Comparison of ENCODE assay signal across 20 cellular contexts in genomic region chr19:55373318-55373992, GRCh38. TPM values are rescaled to one million over a fixed set of nuclear protein-coding genes. Genes with fewer than 3 reads are reported as not detected.
DNase-seq lines count a peak whose midpoint lies in the region; ATAC-seq, FAIRE-seq and TF ChIP-seq lines count a peak whose summit lies in the region.
"Had no signal": no experiment of that assay in that cellular context is flagged by ENCODE, and none has a peak within 500 bp of the region (broad histone marks: within the 10 kb centered on the region; RNA-seq: fewer than 3 reads in every experiment).

No MANE protein-coding gene starts in this region.

- no peak overlapping the region for H3K4me3 ChIP-seq in OCI-LY3 (ENCODE audit: low read length)
- H3K4me3 ChIP-seq: esophagus squamous epithelium, HAP-1 had no signal

- H3K4me1 Mint-ChIP-seq in glutamatergic neuron (ENCODE audit: low read depth, unreplicated experiment) (peaks cover 23% of the 10 kb centered on the region), osteocyte (ENCODE audit: unreplicated experiment) (peaks cover 39% of the 10 kb centered on the region)
- peaks cover 19% of the 10 kb centered on the region for H3K4me1 Mint-ChIP-seq in activated T-cell treated with anti-CD3 and anti-CD28 coated beads, Interleukin-2, amount 50 U/mL, for 72 hours (ENCODE audit: low read depth)

- no peaks in the 10 kb centered on the region for H3K36me3 Mint-ChIP-seq in glutamatergic neuron (ENCODE audit: unreplicated experiment)
- H3K36me3 Mint-ChIP-seq in osteocyte (ENCODE audit: unreplicated experiment) = no peaks in the 10 kb centered on the region
- H3K36me3 Mint-ChIP-seq in activated T-cell treated with anti-CD3 and anti-CD28 coated beads, Interleukin-2, amount 50 U/mL, for 72 hours (ENCODE audit: insufficient read depth in 2 of 2) = peaks cover 4 to 6% of the 10 kb centered on the region in 2 donors
- H3K36me3 Mint-ChIP-seq: natural killer cell treated with Interleukin-12 subunit alpha and Interleukin-12 subunit beta and Interleukin-15 and Interleukin-18, amount 100 ng/mL, for 72 hours had no signal

- DNase-seq in H54 (ENCODE audit: insufficient read length, low spot score) (no peak), glutamatergic neuron (no peak), osteocyte (ENCODE audit: extremely low spot score, unreplicated experiment) (no peak), left lobe of liver (ENCODE audit: low spot score) (no peak), AG08395 (ENCODE audit: low spot score) (no peak)
- DNase-seq in activated T-cell treated with anti-CD3 and anti-CD28 coated beads, Interleukin-2, amount 50 U/mL, for 72 hours = no peak
- DNase-seq: C1 segment of cervical spinal cord, dermis blood vessel endothelial cell, DND-41, esophagus squamous epithelium, NCI-H1436 treated with DMSO at 0.1 percent for 48 hours, NCI-H446, OCI-M1, WERI-Rb-1 had no signal

- peak overlapping the region; percentile 90 for H3K27ac Mint-ChIP-seq in glutamatergic neuron (ENCODE audit: unreplicated experiment)
- peak overlapping the region; percentile 50 for H3K27ac Mint-ChIP-seq in osteocyte (ENCODE audit: unreplicated experiment)
- H3K27ac Mint-ChIP-seq in activated T-cell treated with anti-CD3 and anti-CD28 coated beads, Interleukin-2, amount 50 U/mL, for 72 hours = no peak overlapping the region
- H3K27ac Mint-ChIP-seq: natural killer cell treated with Interleukin-12 subunit alpha and Interleukin-12 subunit beta and Interleukin-15 and Interleukin-18, amount 100 ng/mL, for 72 hours had no signal

- 0 out of 2 replicates have a peak, but pooled peaks have one; percentile 0 for TF ChIP-seq POLR2A in H54 (IDR thresholded peaks at IDR 0.05; ENCODE audit: low read depth, low read length)

- H3K79me2 ChIP-seq in OCI-LY3 (ENCODE audit: low read length) = no peaks in the 10 kb centered on the region

- no peak overlapping the region for H3K4me2 ChIP-seq in OCI-LY3 (ENCODE audit: low read length)

- H3K27me3 Mint-ChIP-seq in glutamatergic neuron (ENCODE audit: unreplicated experiment) = peaks cover 12% of the 10 kb centered on the region
- H3K27me3 Mint-ChIP-seq in osteocyte (ENCODE audit: unreplicated experiment) = no peaks in the 10 kb centered on the region
- H3K27me3 Mint-ChIP-seq in activated T-cell treated with anti-CD3 and anti-CD28 coated beads, Interleukin-2, amount 50 U/mL, for 72 hours (ENCODE audit: low read depth) = peaks cover 36% of the 10 kb centered on the region

- no peaks in the 10 kb centered on the region for H4K20me1 ChIP-seq in OCI-LY3 (ENCODE audit: insufficient read depth, low read length)

- H2AFZ ChIP-seq in OCI-LY3 (ENCODE audit: low read depth, low read length) = peak overlapping the region; percentile 58; the same call in 1 of the 2 replicates

- H3K27me3 ChIP-seq in OCI-LY3 (ENCODE audit: low read depth, low read length) = peaks cover 21% of the 10 kb centered on the region

- no peaks in the 10 kb centered on the region for H3K36me3 ChIP-seq in OCI-LY3 (replicated peaks; ENCODE audit: low read depth, low read length)
- H3K36me3 ChIP-seq: esophagus squamous epithelium, HAP-1, WERI-Rb-1 had no signal

- no peak overlapping the region for H3K27ac ChIP-seq in OCI-LY3 (ENCODE audit: low read length)
- H3K27ac ChIP-seq: esophagus squamous epithelium, WERI-Rb-1 had no signal

- no peak overlapping the region for H3K9ac ChIP-seq in OCI-LY3 (ENCODE audit: low read length)

- no peak for ATAC-seq in left lobe of liver
- ATAC-seq in activated T-cell treated with anti-CD3 and anti-CD28 coated beads, Interleukin-2, amount 50 U/mL, for 72 hours (replicated peaks in 1 of 2) = no peak
- ATAC-seq: right cardiac atrium had no signal

- H3K4me3 Mint-ChIP-seq in glutamatergic neuron (ENCODE audit: unreplicated experiment) = peak overlapping the region; percentile 83
- no peak overlapping the region for H3K4me3 Mint-ChIP-seq in osteocyte (ENCODE audit: unreplicated experiment)
- H3K4me3 Mint-ChIP-seq in activated T-cell treated with anti-CD3 and anti-CD28 coated beads, Interleukin-2, amount 50 U/mL, for 72 hours = peak overlapping the region in 1 of 2 donors; percentile 38
- H3K4me3 Mint-ChIP-seq: natural killer cell treated with Interleukin-12 subunit alpha and Interleukin-12 subunit beta and Interleukin-15 and Interleukin-18, amount 100 ng/mL, for 72 hours had no signal

- H3K4me1 ChIP-seq in OCI-LY3 (ENCODE audit: low read length) = peaks cover 11% of the 10 kb centered on the region
- H3K4me1 ChIP-seq: HAP-1 had no signal

- no peak for TF ChIP-seq CTCF in OCI-LY3 (IDR thresholded peaks at IDR 0.05; ENCODE audit: low read depth, low read length)
- TF ChIP-seq CTCF in glutamatergic neuron (IDR thresholded peaks at IDR 0.05; ENCODE audit: partially characterized antibody, unreplicated experiment) = no peak
- no peak for TF ChIP-seq CTCF in osteocyte (IDR thresholded peaks at IDR 0.05)

- peaks cover 11% of the 10 kb centered on the region for H3K9me3 Mint-ChIP-seq in glutamatergic neuron (ENCODE audit: unreplicated experiment)
- H3K9me3 Mint-ChIP-seq in osteocyte (ENCODE audit: unreplicated experiment) = no peaks in the 10 kb centered on the region
- no peaks in the 10 kb centered on the region for H3K9me3 Mint-ChIP-seq in activated T-cell treated with anti-CD3 and anti-CD28 coated beads, Interleukin-2, amount 50 U/mL, for 72 hours
- H3K9me3 Mint-ChIP-seq: natural killer cell treated with Interleukin-12 subunit alpha and Interleukin-12 subunit beta and Interleukin-15 and Interleukin-18, amount 100 ng/mL, for 72 hours had no signal

- no peaks in the 10 kb centered on the region for H3K9me3 ChIP-seq in OCI-LY3 (ENCODE audit: insufficient read depth, low read length)
- H3K9me3 ChIP-seq: esophagus squamous epithelium, HAP-1 had no signal

- no peak for FAIRE-seq in H54 (lab: Jason Lieb, UNC)

RNA-seq across cellular contexts. Expression of gene TMEM190, which starts 3.2 kb away (rescaled TPM):
- total RNA-seq in glutamatergic neuron (ENCODE audit: unreplicated experiment) (3.7 TPM), osteocyte (not detected in 2 replicates), left lobe of liver (not detected)
- total RNA-seq in activated T-cell treated with anti-CD3 and anti-CD28 coated beads, Interleukin-2, amount 50 U/mL, for 72 hours = not detected
- total RNA-seq: dermis blood vessel endothelial cell; esophagus squamous epithelium; liver; natural killer cell treated with Interleukin-12 subunit alpha and Interleukin-12 subunit beta and Interleukin-15 and Interleukin-18, amount 100 ng/mL, for 72 hours; right cardiac atrium; urinary bladder had no signal

RNA-seq across cellular contexts. Expression of gene IL11, which starts 3.2 kb away (rescaled TPM):
- 18.1 TPM for total RNA-seq in glutamatergic neuron (ENCODE audit: unreplicated experiment)
- total RNA-seq in osteocyte = 0.91 and 1.0 TPM in 2 replicates
- not detected for total RNA-seq in left lobe of liver
- 1 to 10 TPM; 4.0 to 5.4 TPM for total RNA-seq in activated T-cell treated with anti-CD3 and anti-CD28 coated beads, Interleukin-2, amount 50 U/mL, for 72 hours
- total RNA-seq: esophagus squamous epithelium, liver, right cardiac atrium had no signal

RNA-seq across cellular contexts. Expression of gene GARIN5B, which starts 10.4 kb away (rescaled TPM):
- 0.17 TPM for total RNA-seq in glutamatergic neuron (ENCODE audit: unreplicated experiment)
- total RNA-seq in osteocyte = not detected in 2 replicates
- not detected for total RNA-seq in left lobe of liver
- total RNA-seq in activated T-cell treated with anti-CD3 and anti-CD28 coated beads, Interleukin-2, amount 50 U/mL, for 72 hours = under 1 TPM in 1 of 2 donors, not detected in 1; 0.07 TPM
- total RNA-seq: dermis blood vessel endothelial cell; esophagus squamous epithelium; liver; natural killer cell treated with Interleukin-12 subunit alpha and Interleukin-12 subunit beta and Interleukin-15 and Interleukin-18, amount 100 ng/mL, for 72 hours; right cardiac atrium; urinary bladder had no signal

RNA-seq across cellular contexts. Expression of gene TMEM238, which starts 10.6 kb away (rescaled TPM):
- total RNA-seq in glutamatergic neuron (ENCODE audit: unreplicated experiment) = 1.3 TPM
- 0.70 and 1.1 TPM in 2 replicates for total RNA-seq in osteocyte
- 26.6 TPM for total RNA-seq in left lobe of liver
- total RNA-seq in activated T-cell treated with anti-CD3 and anti-CD28 coated beads, Interleukin-2, amount 50 U/mL, for 72 hours = 10 to 100 TPM in 1 of 2 donors, 1 to 10 TPM in 1; 7.5 to 11.7 TPM
- total RNA-seq: urinary bladder had no signal

RNA-seq across cellular contexts. Expression of gene RPL28, which starts 12.3 kb away (rescaled TPM):
- total RNA-seq in glutamatergic neuron (ENCODE audit: unreplicated experiment) (1,087 TPM), osteocyte (1,845 and 2,000 TPM in 2 replicates), left lobe of liver (515 TPM)
- 1,000 to 10,000 TPM; 3,217 to 3,413 TPM for total RNA-seq in activated T-cell treated with anti-CD3 and anti-CD28 coated beads, Interleukin-2, amount 50 U/mL, for 72 hours
